ENCODE assay signal across 18 cellular contexts in the genomic region with DNA sequence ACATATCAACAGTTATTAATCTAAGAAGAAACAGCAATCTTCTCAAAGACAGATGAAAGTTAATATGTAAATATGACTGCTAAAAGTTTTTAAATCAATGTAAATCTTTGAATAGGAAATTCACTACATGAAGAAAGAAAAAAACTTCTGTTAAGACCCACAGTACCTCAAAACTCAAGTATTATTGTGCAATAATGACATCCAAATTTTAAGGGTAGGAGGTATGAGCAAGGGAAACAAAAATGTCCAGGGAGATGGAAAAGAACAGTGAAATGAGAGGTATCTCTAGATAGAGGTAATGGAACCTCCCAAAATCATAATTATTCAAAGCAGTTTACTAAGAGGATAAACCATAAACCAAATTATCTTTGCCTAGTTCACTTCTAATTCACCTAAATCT.
DNase-seq lines count a peak whose midpoint lies in the region; ATAC-seq, FAIRE-seq and TF ChIP-seq lines count a peak whose summit lies in the region.
"Had no signal": no experiment of that assay in that cellular context is flagged by ENCODE, and none has a peak within 500 bp of the region (broad histone marks: within the 10 kb centered on the region; RNA-seq: fewer than 3 reads in every experiment).

No MANE protein-coding gene starts in this region.

- POLR2A ChIA-PET in HepG2 (lab: Yijun Ruan, JAX), result no interaction called here

- H3K27ac ChIP-seq in HepG2 (ENCODE audit: extremely low read length, insufficient read depth, low read length), result no peak overlapping the region
- H3K27ac ChIP-seq in right lobe of liver, result no peak overlapping the region
- H3K27ac ChIP-seq in endodermal cell (ENCODE audit: low read depth, low read length), result no peak overlapping the region
- H3K27ac ChIP-seq in spleen, result no peak overlapping the region
- H3K27ac ChIP-seq: GM23248 had no signal

- H3K27ac Mint-ChIP-seq in endodermal cell, result peak overlapping the region; percentile 8
- H3K27ac Mint-ChIP-seq: CD4-positive, alpha-beta memory T cell; HFFc6 had no signal

- no peak for FAIRE-seq in HepG2 (lab: Jason Lieb, UNC)
- FAIRE-seq: G401.6, GM12892 had no signal

- H3K4me3 ChIP-seq in HepG2 (replicated peaks in 1 of 3; ENCODE audit: insufficient read depth in 1 of 3, low read depth in 2 of 3, low read length in 3 of 3) (no peak overlapping the region), right lobe of liver (no peak overlapping the region), endodermal cell (ENCODE audit: low read length) (no peak overlapping the region), spleen (no peak overlapping the region)
- H3K4me3 ChIP-seq: GM23248, HAP-1 had no signal

- H3K27me3 Mint-ChIP-seq in endodermal cell (ENCODE audit: insufficient read depth), result no peaks in the 10 kb centered on the region

- peaks cover 6% of the 10 kb centered on the region for H3K4me1 Mint-ChIP-seq in endodermal cell
- H3K4me1 Mint-ChIP-seq: CD4-positive, alpha-beta memory T cell had no signal

- TF ChIP-seq CTCF in HepG2 (CRISPR knock-in tag; IDR thresholded peaks at IDR 0.05) (no peak), right lobe of liver (IDR thresholded peaks at IDR 0.05) (no peak), endodermal cell (conservative IDR thresholded peaks at IDR 0.05) (no peak), spleen (IDR thresholded peaks at IDR 0.05 in 8 of 11, conservative IDR thresholded peaks at IDR 0.05 in 3 of 11) (no peak)

- ATAC-seq in HepG2 (no peak), right lobe of liver (no peak)

- no peak overlapping the region for H3K4me3 Mint-ChIP-seq in endodermal cell
- H3K4me3 Mint-ChIP-seq: CD4-positive, alpha-beta memory T cell; HFFc6 had no signal

- intact Hi-C loops in HepG2 (cut with micrococcal nuclease; ENCODE audit: unreplicated experiment) (no loop called here), right lobe of liver (cut with DNase I) (no loop called here), spleen (cut with DNase I; ENCODE audit: low total_unique reads) (no loop called here)

- H3K9ac ChIP-seq in HepG2 (ENCODE audit: insufficient read depth, low read depth, low read length) (no peak overlapping the region), endodermal cell (ENCODE audit: extremely low read depth, low read length, poor library complexity, severe bottlenecking) (no peak overlapping the region)
- H3K9ac ChIP-seq: GM23248 had no signal

- no peak for TF ChIP-seq RAD21 in HepG2 (CRISPR knock-in tag; IDR thresholded peaks at IDR 0.05)
- no peak for TF ChIP-seq RAD21 in Ishikawa (IDR thresholded peaks at IDR 0.05; ENCODE audit: low read depth)

- H4K20me1 ChIP-seq in HepG2 (ENCODE audit: insufficient read depth, low read length), result no peaks in the 10 kb centered on the region

- peaks cover 33% of the 10 kb centered on the region for H3K36me3 Mint-ChIP-seq in endodermal cell (ENCODE audit: low read depth)
- H3K36me3 Mint-ChIP-seq: CD4-positive, alpha-beta memory T cell had no signal

- TF ChIP-seq POLR2A in HepG2 (IDR thresholded peaks at IDR 0.05; ENCODE audit: insufficient read depth in 1 of 2, low read depth in 2 of 2, low read length in 2 of 2), result no peak
- TF ChIP-seq POLR2A in right lobe of liver (IDR thresholded peaks at IDR 0.05), result no peak
- TF ChIP-seq POLR2A in spleen (IDR thresholded peaks at IDR 0.05), result no peak

- no TSS peak for BruUV-seq in HepG2 (replicated peaks; lab: Mats Ljungman, UMichigan)

- H3K4me1 ChIP-seq in HepG2 (ENCODE audit: insufficient read depth, low read length) (no peaks in the 10 kb centered on the region), right lobe of liver (no peaks in the 10 kb centered on the region), endodermal cell (ENCODE audit: control insufficient read depth, insufficient read depth, low read length) (no peaks in the 10 kb centered on the region), spleen (no peaks in the 10 kb centered on the region)
- H3K4me1 ChIP-seq: Caco-2 had no signal

- no peak overlapping the region for H3K4me2 ChIP-seq in HepG2 (ENCODE audit: low read depth, low read length)

- no peak for TF ChIP-seq EP300 in HepG2 (IDR thresholded peaks at IDR 0.05; ENCODE audit: low read depth in 2 of 2, low read length in 2 of 2)
- TF ChIP-seq EP300 in HepG2 (CRISPR knock-in tag; IDR thresholded peaks at IDR 0.05; ENCODE audit: borderline replicate concordance), result no peak
- TF ChIP-seq EP300 in Ishikawa (IDR thresholded peaks at IDR 0.05; ENCODE audit: borderline replicate concordance), result no peak

- H3K79me2 ChIP-seq in HepG2 (ENCODE audit: insufficient read depth, low read length), result no peaks in the 10 kb centered on the region

- H3K36me3 ChIP-seq in HepG2 (replicated peaks in 1 of 2; ENCODE audit: control insufficient read depth in 1 of 2, insufficient read depth in 2 of 2, low read length in 2 of 2) (peaks cover 2 to 35% of the 10 kb centered on the region in 2 experiments; a peak in 4 of 5 replicates), right lobe of liver (no peaks in the 10 kb centered on the region), endodermal cell (ENCODE audit: control insufficient read depth, insufficient read depth, low read length) (peaks cover 69% of the 10 kb centered on the region), spleen (no peaks in the 10 kb centered on the region)

- in situ Hi-C loops in HepG2 (cut with HindIII; ENCODE audit: extremely low pct_ligation_motif_present, low pct_unique_long_range_greater_than_20kb), result no loop called here

- no peak overlapping the region for H2AFZ ChIP-seq in HepG2 (ENCODE audit: low read length)
- H2AFZ ChIP-seq: GM23248 had no signal

- CTCF ChIA-PET in HepG2 (lab: Yijun Ruan, JAX; ENCODE audit: low intra/inter-chr PET ratio, low total read pairs), result no interaction called here

- H3K27me3 ChIP-seq in HepG2 (ENCODE audit: control insufficient read depth in 1 of 2, insufficient read depth in 2 of 2, low read length in 2 of 2) (no peaks in the 10 kb centered on the region), right lobe of liver (no peaks in the 10 kb centered on the region), endodermal cell (ENCODE audit: control insufficient read depth, insufficient read depth, low read length, poor library complexity, severe bottlenecking) (no peaks in the 10 kb centered on the region), spleen (replicated peaks in 1 of 7) (no peaks in the 10 kb centered on the region)

- no peaks in the 10 kb centered on the region for H3K9me3 ChIP-seq in HepG2 (ENCODE audit: low read length)
- no peaks in the 10 kb centered on the region for H3K9me3 ChIP-seq in right lobe of liver
- no peaks in the 10 kb centered on the region for H3K9me3 ChIP-seq in endodermal cell (ENCODE audit: control insufficient read depth, low read length)
- no peaks in the 10 kb centered on the region for H3K9me3 ChIP-seq in spleen
- H3K9me3 ChIP-seq: Caco-2, HAP-1 had no signal

- no peak for DNase-seq in HepG2 (ENCODE audit: low spot score)
- no peak for DNase-seq in right lobe of liver
- DNase-seq in endodermal cell, result no peak
- DNase-seq in activated CD4-positive, CD25-positive, alpha-beta regulatory T cell (lab: John Stamatoyannopoulos, UW), result no peak
- no peak for DNase-seq in COLO668 (lab: John Stamatoyannopoulos, UW; ENCODE audit: unreplicated experiment)
- no peak for DNase-seq in spleen
- DNase-seq: 8988T; C1 segment of cervical spinal cord; Caco-2; CD4-positive, alpha-beta memory T cell; DMS153; DND-41; GM23248; HFFc6 had no signal

- H3K9me3 Mint-ChIP-seq in endodermal cell, result no peaks in the 10 kb centered on the region
- H3K9me3 Mint-ChIP-seq: CD4-positive, alpha-beta memory T cell; HFFc6 had no signal

TF ChIP-seq in HepG2, 621 proteins besides CTCF, POLR2A, EP300 and RAD21:
- TF ChIP-seq CEBPB (IDR thresholded peaks at IDR 0.05; ENCODE audit: borderline replicate concordance, low read depth, low read length), result peak; percentile 77; the same call in 1 of the 2 replicates
- TF ChIP-seq, protein P1, sequence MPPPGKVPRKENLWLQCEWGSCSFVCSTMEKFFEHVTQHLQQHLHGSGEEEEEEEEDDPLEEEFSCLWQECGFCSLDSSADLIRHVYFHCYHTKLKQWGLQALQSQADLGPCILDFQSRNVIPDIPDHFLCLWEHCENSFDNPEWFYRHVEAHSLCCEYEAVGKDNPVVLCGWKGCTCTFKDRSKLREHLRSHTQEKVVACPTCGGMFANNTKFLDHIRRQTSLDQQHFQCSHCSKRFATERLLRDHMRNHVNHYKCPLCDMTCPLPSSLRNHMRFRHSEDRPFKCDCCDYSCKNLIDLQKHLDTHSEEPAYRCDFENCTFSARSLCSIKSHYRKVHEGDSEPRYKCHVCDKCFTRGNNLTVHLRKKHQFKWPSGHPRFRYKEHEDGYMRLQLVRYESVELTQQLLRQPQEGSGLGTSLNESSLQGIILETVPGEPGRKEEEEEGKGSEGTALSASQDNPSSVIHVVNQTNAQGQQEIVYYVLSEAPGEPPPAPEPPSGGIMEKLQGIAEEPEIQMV (CRISPR knock-in tag; IDR thresholded peaks at IDR 0.05; ENCODE audit: low read depth), result no peak
- no peak for TF ChIP-seq SMARCC2 (IDR thresholded peaks at IDR 0.05)

TF ChIP-seq in Ishikawa, 13 proteins besides CTCF, POLR2A, EP300 and RAD21:
- TF ChIP-seq, protein P2, sequence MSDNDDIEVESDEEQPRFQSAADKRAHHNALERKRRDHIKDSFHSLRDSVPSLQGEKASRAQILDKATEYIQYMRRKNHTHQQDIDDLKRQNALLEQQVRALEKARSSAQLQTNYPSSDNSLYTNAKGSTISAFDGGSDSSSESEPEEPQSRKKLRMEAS (IDR thresholded peaks at IDR 0.05), result no peak
- TF ChIP-seq NFIC (IDR thresholded peaks at IDR 0.05) (no peak), CEBPB (IDR thresholded peaks at IDR 0.05) (0 out of 2 replicates have a peak, but pooled peaks have one; percentile 8)
